In the genomic region with DNA sequence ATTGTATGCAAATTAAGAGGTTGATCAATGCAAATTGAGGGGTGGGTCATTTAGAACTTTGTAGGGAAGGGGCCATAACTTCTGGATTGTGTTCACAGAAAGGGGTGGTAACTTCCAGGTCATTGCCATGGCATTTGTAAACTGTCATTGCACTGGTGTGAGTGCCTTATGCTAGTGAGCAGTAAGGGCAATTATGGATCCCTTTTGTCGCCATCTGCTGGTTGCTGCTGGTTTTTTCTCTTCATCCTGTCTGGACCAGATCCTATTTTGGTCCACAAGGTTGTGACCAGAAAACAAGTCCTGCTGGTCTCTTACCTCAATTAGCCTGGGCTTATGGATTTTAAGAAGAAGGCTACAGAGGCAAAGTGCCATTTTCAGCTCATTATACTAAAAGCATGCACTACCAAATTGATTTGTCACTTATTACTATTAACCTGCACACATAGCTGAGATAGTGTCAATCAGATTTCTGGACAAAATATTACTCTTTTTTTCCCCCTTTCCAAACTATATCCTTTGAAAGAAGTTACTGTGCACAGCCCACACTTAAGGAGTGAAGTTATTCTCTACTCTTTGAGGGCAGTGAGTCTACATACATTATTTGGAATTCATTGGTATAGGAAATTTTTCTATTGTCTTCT, we compare ENCODE assay signal across 8 cellular contexts.
DNase-seq lines count a peak whose midpoint lies in the region; ATAC-seq and TF ChIP-seq lines count a peak whose summit lies in the region.

No MANE protein-coding gene starts in this region.

- H3K27me3 ChIP-seq in CD4-positive, CD25-positive, alpha-beta regulatory T cell (ENCODE audit: control insufficient read depth, insufficient read depth, low read length): no peaks in the 10 kb centered on the region
- no peaks in the 10 kb centered on the region for H3K27me3 ChIP-seq in tibial artery

- H3K4me3 ChIP-seq in CD4-positive, CD25-positive, alpha-beta regulatory T cell (ENCODE audit: low read depth, low read length): no peak overlapping the region
- no peak overlapping the region for H3K4me3 ChIP-seq in epithelial cell of proximal tubule (ENCODE audit: low read depth, low read length)
- no peak overlapping the region for H3K4me3 ChIP-seq in tibial artery

- no peak overlapping the region for H3K4me3 Mint-ChIP-seq in CD4-positive, CD25-positive, alpha-beta regulatory T cell
- no peak overlapping the region for H3K4me3 Mint-ChIP-seq in activated CD8-positive, alpha-beta T cell treated with anti-CD3 and anti-CD28 coated beads, Interleukin-2, amount 10 ng/mL, durations not matched to agents 7 days and 5 days
- no peak overlapping the region for H3K4me3 Mint-ChIP-seq in natural killer cell

- CTCF ChIA-PET in activated CD8-positive, alpha-beta T cell treated with anti-CD3 and anti-CD28 coated beads, Interleukin-2, amount 10 ng/mL, durations not matched to agents 7 days and 5 days (lab: Charles Lee): interaction anchor here (1.1 kb wide), 1 partner anchor 11 kb away, joined by 4 read pairs; no protein-coding TSS in a partner anchor

- no peaks in the 10 kb centered on the region for H3K27me3 Mint-ChIP-seq in CD4-positive, CD25-positive, alpha-beta regulatory T cell
- H3K27me3 Mint-ChIP-seq in activated CD8-positive, alpha-beta T cell treated with anti-CD3 and anti-CD28 coated beads, Interleukin-2, amount 10 ng/mL, durations not matched to agents 7 days and 5 days (ENCODE audit: low read depth): peaks cover 2% of the 10 kb centered on the region
- no peaks in the 10 kb centered on the region for H3K27me3 Mint-ChIP-seq in natural killer cell (ENCODE audit: low read depth in 2 of 2)

- no peaks in the 10 kb centered on the region for H3K36me3 Mint-ChIP-seq in CD4-positive, CD25-positive, alpha-beta regulatory T cell
- no peaks in the 10 kb centered on the region for H3K36me3 Mint-ChIP-seq in activated CD8-positive, alpha-beta T cell treated with anti-CD3 and anti-CD28 coated beads, Interleukin-2, amount 10 ng/mL, durations not matched to agents 7 days and 5 days (ENCODE audit: low read depth)
- H3K36me3 Mint-ChIP-seq in natural killer cell: no peaks in the 10 kb centered on the region

- no peak overlapping the region for H3K27ac ChIP-seq in CD4-positive, CD25-positive, alpha-beta regulatory T cell (ENCODE audit: insufficient read depth, low read length, poor library complexity, severe bottlenecking)
- no peak overlapping the region for H3K27ac ChIP-seq in tibial artery

- intact Hi-C loops in natural killer cell (cut with micrococcal nuclease) (loop anchor here (1.0 to 2.0 kb wide), 2 partner anchors 212 to 1086 kb away; no protein-coding TSS in a partner anchor), tibial artery (cut with DNase I; ENCODE audit: low total_unique reads) (loop anchor here (10.0 kb wide), 1 partner anchor 1082 kb away; no protein-coding TSS in a partner anchor)

- ATAC-seq in CD4-positive, CD25-positive, alpha-beta regulatory T cell (ENCODE audit: low read depth in 2 of 2): no peak
- ATAC-seq in GM19035 (IDR thresholded peaks at IDR 0.05; ENCODE audit: unreplicated experiment) (peak; percentile 91), HG03159 (IDR thresholded peaks at IDR 0.05; ENCODE audit: unreplicated experiment) (peak; percentile 96), natural killer cell (peak; percentile 40 to 63 (median 52))
- peak; percentile 78 for ATAC-seq in activated CD8-positive, alpha-beta T cell treated with anti-CD3 and anti-CD28 coated beads, Interleukin-2, amount 10 ng/mL, durations not matched to agents 7 days and 5 days

- H3K9me3 Mint-ChIP-seq in CD4-positive, CD25-positive, alpha-beta regulatory T cell: no peaks in the 10 kb centered on the region
- H3K9me3 Mint-ChIP-seq in activated CD8-positive, alpha-beta T cell treated with anti-CD3 and anti-CD28 coated beads, Interleukin-2, amount 10 ng/mL, durations not matched to agents 7 days and 5 days (ENCODE audit: insufficient read depth): no peaks in the 10 kb centered on the region
- H3K9me3 Mint-ChIP-seq in natural killer cell: no peaks in the 10 kb centered on the region

- POLR2A ChIA-PET in activated CD8-positive, alpha-beta T cell treated with anti-CD3 and anti-CD28 coated beads, Interleukin-2, amount 10 ng/mL, durations not matched to agents 7 days and 5 days (lab: Charles Lee): no interaction called here

- H3K4me1 ChIP-seq in CD4-positive, CD25-positive, alpha-beta regulatory T cell (ENCODE audit: control insufficient read depth, insufficient read depth, low read length, poor library complexity, severe bottlenecking): no peaks in the 10 kb centered on the region
- no peaks in the 10 kb centered on the region for H3K4me1 ChIP-seq in tibial artery

- H3K27ac Mint-ChIP-seq in CD4-positive, CD25-positive, alpha-beta regulatory T cell: no peak overlapping the region
- no peak overlapping the region for H3K27ac Mint-ChIP-seq in activated CD8-positive, alpha-beta T cell treated with anti-CD3 and anti-CD28 coated beads, Interleukin-2, amount 10 ng/mL, durations not matched to agents 7 days and 5 days
- no peak overlapping the region for H3K27ac Mint-ChIP-seq in natural killer cell

- DNase-seq in CD4-positive, CD25-positive, alpha-beta regulatory T cell: peak; percentile 3 to 53 (median 22)
- DNase-seq in NCI-H526 treated with DMSO at 0.1 percent for 48 hours (lab: John Stamatoyannopoulos, UW): peak; percentile 0
- DNase-seq in activated CD8-positive, alpha-beta T cell treated with anti-CD3 and anti-CD28 coated beads, Interleukin-2, amount 10 ng/mL, durations not matched to agents 7 days and 5 days: peak; percentile 66
- no peak for DNase-seq in epithelial cell of proximal tubule (ENCODE audit: low read depth)
- DNase-seq in natural killer cell: no peak
- DNase-seq in tibial artery: peak in 1 of 2 donors; percentile 54

- no peaks in the 10 kb centered on the region for H3K9me3 ChIP-seq in CD4-positive, CD25-positive, alpha-beta regulatory T cell (ENCODE audit: control insufficient read depth in 2 of 2, low read length in 2 of 2)
- H3K9me3 ChIP-seq in tibial artery: no peaks in the 10 kb centered on the region

- TF ChIP-seq CTCF in epithelial cell of proximal tubule (conservative IDR thresholded peaks at IDR 0.05; ENCODE audit: low read depth, low read length): peak; percentile 80
- peak; percentile 57 for TF ChIP-seq CTCF in natural killer cell (IDR thresholded peaks at IDR 0.05)
- peak; percentile 43 to 59 for TF ChIP-seq CTCF in tibial artery (IDR thresholded peaks at IDR 0.05)

- H3K4me1 Mint-ChIP-seq in CD4-positive, CD25-positive, alpha-beta regulatory T cell: no peaks in the 10 kb centered on the region
- H3K4me1 Mint-ChIP-seq in activated CD8-positive, alpha-beta T cell treated with anti-CD3 and anti-CD28 coated beads, Interleukin-2, amount 10 ng/mL, durations not matched to agents 7 days and 5 days (ENCODE audit: low read depth): no peaks in the 10 kb centered on the region
- no peaks in the 10 kb centered on the region for H3K4me1 Mint-ChIP-seq in natural killer cell

- H3K36me3 ChIP-seq in CD4-positive, CD25-positive, alpha-beta regulatory T cell (ENCODE audit: control insufficient read depth, insufficient read depth, low read length): no peaks in the 10 kb centered on the region
- no peaks in the 10 kb centered on the region for H3K36me3 ChIP-seq in tibial artery

Comparison
In these comparisons a context has a peak if more than half of its experiments do, and no peak if none do; other contexts are left out.
1. ATAC-seq: peak in GM19035 (single experiment), HG03159 (single experiment), activated CD8-positive, alpha-beta T cell treated with anti-CD3 and anti-CD28 coated beads, Interleukin-2, amount 10 ng/mL, durations not matched to agents 7 days and 5 days (single experiment) and natural killer cell (3 of 3); none in CD4-positive, CD25-positive, alpha-beta regulatory T cell (0 of 2).
2. DNase-seq: peak in CD4-positive, CD25-positive, alpha-beta regulatory T cell (3 of 3), NCI-H526 treated with DMSO at 0.1 percent for 48 hours (single experiment) and activated CD8-positive, alpha-beta T cell treated with anti-CD3 and anti-CD28 coated beads, Interleukin-2, amount 10 ng/mL, durations not matched to agents 7 days and 5 days (single experiment); none in epithelial cell of proximal tubule (single experiment) and natural killer cell (single experiment).
3. Peak in every context shown above with its lines, with median percentiles within 50 percentile points of each other: CTCF ChIP-seq.